1 cellular context compared by ENCODE assay signal in the genomic region with DNA sequence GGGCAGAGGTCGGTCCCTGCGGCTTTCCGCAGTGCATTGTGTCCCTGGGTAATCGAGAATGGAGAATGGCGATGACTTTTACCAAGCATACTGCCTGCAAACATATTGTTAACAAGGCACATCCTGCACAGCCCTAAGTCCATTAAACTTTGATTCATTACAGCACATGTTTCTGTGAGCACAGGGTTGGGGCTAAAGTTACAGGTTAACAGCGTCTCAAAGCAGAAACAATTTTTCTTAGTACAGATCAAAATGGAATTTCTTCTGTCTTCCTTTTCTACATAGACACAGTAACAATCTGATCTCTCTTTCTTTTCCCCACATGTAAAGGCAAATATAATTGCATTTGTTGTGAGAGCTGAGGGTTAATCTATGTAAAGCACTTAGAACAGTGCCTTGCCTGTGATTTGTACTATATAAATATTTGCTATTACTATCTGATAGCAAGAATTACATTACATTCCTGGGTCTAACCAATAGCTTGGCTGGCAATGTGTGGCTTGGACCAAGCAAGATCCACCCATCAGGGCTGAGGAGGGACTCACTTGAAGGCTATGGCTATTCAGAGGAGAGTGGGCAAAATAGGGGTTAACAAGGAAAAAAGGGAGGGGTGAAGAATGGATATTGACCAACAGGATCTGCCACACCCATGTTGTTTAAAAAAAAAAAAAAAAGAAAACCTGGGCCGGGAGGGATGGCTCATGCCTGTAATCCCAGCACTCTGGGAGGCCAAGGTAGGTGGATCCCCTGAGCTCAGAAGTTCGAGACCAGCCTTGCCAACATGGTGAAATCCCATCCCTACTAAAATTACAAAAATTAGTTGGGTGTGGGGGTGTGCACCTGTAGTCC.
TF ChIP-seq lines count a peak whose summit lies in the region.

No MANE protein-coding gene starts in this region.

TF ChIP-seq in HepG2, 621 proteins besides CTCF, POLR2A, EP300 and RAD21 (continued from another document and continues in another):
- TF ChIP-seq, protein P1, sequence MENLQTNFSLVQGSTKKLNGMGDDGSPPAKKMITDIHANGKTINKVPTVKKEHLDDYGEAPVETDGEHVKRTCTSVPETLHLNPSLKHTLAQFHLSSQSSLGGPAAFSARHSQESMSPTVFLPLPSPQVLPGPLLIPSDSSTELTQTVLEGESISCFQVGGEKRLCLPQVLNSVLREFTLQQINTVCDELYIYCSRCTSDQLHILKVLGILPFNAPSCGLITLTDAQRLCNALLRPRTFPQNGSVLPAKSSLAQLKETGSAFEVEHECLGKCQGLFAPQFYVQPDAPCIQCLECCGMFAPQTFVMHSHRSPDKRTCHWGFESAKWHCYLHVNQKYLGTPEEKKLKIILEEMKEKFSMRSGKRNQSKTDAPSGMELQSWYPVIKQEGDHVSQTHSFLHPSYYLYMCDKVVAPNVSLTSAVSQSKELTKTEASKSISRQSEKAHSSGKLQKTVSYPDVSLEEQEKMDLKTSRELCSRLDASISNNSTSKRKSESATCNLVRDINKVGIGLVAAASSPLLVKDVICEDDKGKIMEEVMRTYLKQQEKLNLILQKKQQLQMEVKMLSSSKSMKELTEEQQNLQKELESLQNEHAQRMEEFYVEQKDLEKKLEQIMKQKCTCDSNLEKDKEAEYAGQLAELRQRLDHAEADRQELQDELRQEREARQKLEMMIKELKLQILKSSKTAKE (CRISPR knock-in tag; IDR thresholded peaks at IDR 0.05; ENCODE audit: borderline replicate concordance): no peak
- TF ChIP-seq ISL2 (CRISPR knock-in tag; IDR thresholded peaks at IDR 0.05) (peak; percentile 31; the same call in 1 of the 2 replicates), MTA1 (CRISPR knock-in tag; IDR thresholded peaks at IDR 0.05; ENCODE audit: borderline replicate concordance) (no peak), POLR2G (IDR thresholded peaks at IDR 0.05; ENCODE audit: low read depth, low read length) (no peak), SP2 (CRISPR knock-in tag; IDR thresholded peaks at IDR 0.05) (no peak), GABPA (IDR thresholded peaks at IDR 0.05; ENCODE audit: low read depth, low read length) (no peak), GABPA (CRISPR knock-in tag; IDR thresholded peaks at IDR 0.05; ENCODE audit: low read depth) (no peak), CCAR2 (optimal IDR thresholded peaks at IDR 0.05; ENCODE audit: low read depth, low read length) (no peak), TBX3 (IDR thresholded peaks at IDR 0.05; ENCODE audit: borderline replicate concordance) (peak; percentile 63; the same call in 1 of the 2 replicates), HDAC2 (CRISPR knock-in tag; IDR thresholded peaks at IDR 0.05) (0 out of 2 replicates have a peak, but pooled peaks have one; percentile 37), YEATS4 (CRISPR knock-in tag; IDR thresholded peaks at IDR 0.05; ENCODE audit: borderline replicate concordance) (no peak), SOX13 (IDR thresholded peaks at IDR 0.05) (no peak; the same call in 1 of the 2 replicates), SOX13 (CRISPR knock-in tag; conservative IDR thresholded peaks at IDR 0.05 in 1 of 2, IDR thresholded peaks at IDR 0.05 in 1 of 2) (peak in 1 of 2 experiments; percentile 51; a peak in 1 of 4 replicates), DMAP1 (CRISPR knock-in tag; IDR thresholded peaks at IDR 0.05) (no peak), KDM1A (CRISPR knock-in tag; IDR thresholded peaks at IDR 0.05) (0 out of 2 replicates have a peak, but pooled peaks have one; percentile 24), HOXD1 (CRISPR knock-in tag; IDR thresholded peaks at IDR 0.05) (no peak), NR2C2 (CRISPR knock-in tag; IDR thresholded peaks at IDR 0.05; ENCODE audit: borderline replicate concordance) (0 out of 2 replicates have a peak, but pooled peaks have one; percentile 7), ZNF780A (CRISPR knock-in tag; IDR thresholded peaks at IDR 0.05) (no peak), THAP11 (CRISPR knock-in tag; IDR thresholded peaks at IDR 0.05) (peak; percentile 11; the same call in 1 of the 2 replicates), SOX6 (IDR thresholded peaks at IDR 0.05) (no peak), SOX6 (CRISPR knock-in tag; IDR thresholded peaks at IDR 0.05) (peak; percentile 50; the same call in 1 of the 2 replicates), ZNF160 (CRISPR knock-in tag; IDR thresholded peaks at IDR 0.05) (no peak), ZNF557 (CRISPR knock-in tag; IDR thresholded peaks at IDR 0.05) (no peak)
- TF ChIP-seq, protein P2, sequence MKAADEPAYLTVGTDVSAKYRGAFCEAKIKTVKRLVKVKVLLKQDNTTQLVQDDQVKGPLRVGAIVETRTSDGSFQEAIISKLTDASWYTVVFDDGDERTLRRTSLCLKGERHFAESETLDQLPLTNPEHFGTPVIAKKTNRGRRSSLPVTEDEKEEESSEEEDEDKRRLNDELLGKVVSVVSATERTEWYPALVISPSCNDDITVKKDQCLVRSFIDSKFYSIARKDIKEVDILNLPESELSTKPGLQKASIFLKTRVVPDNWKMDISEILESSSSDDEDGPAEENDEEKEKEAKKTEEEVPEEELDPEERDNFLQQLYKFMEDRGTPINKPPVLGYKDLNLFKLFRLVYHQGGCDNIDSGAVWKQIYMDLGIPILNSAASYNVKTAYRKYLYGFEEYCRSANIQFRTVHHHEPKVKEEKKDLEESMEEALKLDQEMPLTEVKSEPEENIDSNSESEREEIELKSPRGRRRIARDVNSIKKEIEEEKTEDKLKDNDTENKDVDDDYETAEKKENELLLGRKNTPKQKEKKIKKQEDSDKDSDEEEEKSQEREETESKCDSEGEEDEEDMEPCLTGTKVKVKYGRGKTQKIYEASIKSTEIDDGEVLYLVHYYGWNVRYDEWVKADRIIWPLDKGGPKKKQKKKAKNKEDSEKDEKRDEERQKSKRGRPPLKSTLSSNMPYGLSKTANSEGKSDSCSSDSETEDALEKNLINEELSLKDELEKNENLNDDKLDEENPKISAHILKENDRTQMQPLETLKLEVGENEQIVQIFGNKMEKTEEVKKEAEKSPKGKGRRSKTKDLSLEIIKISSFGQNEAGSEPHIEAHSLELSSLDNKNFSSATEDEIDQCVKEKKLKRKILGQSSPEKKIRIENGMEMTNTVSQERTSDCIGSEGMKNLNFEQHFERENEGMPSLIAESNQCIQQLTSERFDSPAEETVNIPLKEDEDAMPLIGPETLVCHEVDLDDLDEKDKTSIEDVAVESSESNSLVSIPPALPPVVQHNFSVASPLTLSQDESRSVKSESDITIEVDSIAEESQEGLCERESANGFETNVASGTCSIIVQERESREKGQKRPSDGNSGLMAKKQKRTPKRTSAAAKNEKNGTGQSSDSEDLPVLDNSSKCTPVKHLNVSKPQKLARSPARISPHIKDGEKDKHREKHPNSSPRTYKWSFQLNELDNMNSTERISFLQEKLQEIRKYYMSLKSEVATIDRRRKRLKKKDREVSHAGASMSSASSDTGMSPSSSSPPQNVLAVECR (CRISPR knock-in tag; IDR thresholded peaks at IDR 0.05; ENCODE audit: borderline replicate concordance): 0 out of 2 replicates have a peak, but pooled peaks have one; percentile 12
- TF ChIP-seq, protein P3, sequence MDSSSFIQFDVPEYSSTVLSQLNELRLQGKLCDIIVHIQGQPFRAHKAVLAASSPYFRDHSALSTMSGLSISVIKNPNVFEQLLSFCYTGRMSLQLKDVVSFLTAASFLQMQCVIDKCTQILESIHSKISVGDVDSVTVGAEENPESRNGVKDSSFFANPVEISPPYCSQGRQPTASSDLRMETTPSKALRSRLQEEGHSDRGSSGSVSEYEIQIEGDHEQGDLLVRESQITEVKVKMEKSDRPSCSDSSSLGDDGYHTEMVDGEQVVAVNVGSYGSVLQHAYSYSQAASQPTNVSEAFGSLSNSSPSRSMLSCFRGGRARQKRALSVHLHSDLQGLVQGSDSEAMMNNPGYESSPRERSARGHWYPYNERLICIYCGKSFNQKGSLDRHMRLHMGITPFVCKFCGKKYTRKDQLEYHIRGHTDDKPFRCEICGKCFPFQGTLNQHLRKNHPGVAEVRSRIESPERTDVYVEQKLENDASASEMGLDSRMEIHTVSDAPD (CRISPR knock-in tag; IDR thresholded peaks at IDR 0.05): 0 out of 2 replicates have a peak, but pooled peaks have one; percentile 57
- TF ChIP-seq, protein P4, sequence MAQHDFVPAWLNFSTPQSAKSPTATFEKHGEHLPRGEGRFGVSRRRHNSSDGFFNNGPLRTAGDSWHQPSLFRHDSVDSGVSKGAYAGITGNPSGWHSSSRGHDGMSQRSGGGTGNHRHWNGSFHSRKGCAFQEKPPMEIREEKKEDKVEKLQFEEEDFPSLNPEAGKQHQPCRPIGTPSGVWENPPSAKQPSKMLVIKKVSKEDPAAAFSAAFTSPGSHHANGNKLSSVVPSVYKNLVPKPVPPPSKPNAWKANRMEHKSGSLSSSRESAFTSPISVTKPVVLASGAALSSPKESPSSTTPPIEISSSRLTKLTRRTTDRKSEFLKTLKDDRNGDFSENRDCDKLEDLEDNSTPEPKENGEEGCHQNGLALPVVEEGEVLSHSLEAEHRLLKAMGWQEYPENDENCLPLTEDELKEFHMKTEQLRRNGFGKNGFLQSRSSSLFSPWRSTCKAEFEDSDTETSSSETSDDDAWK (CRISPR knock-in tag; IDR thresholded peaks at IDR 0.05): no peak
- TF ChIP-seq, protein P5, sequence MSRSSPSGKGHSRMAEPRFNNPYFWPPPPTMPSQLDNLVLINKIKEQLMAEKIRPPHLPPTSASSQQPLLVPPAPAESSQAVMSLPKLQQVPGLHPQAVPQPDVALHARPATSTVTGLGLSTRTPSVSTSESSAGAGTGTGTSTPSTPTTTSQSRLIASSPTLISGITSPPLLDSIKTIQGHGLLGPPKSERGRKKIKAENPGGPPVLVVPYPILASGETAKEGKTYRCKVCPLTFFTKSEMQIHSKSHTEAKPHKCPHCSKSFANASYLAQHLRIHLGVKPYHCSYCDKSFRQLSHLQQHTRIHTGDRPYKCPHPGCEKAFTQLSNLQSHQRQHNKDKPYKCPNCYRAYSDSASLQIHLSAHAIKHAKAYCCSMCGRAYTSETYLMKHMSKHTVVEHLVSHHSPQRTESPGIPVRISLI (CRISPR knock-in tag; IDR thresholded peaks at IDR 0.05; ENCODE audit: borderline replicate concordance): peak; percentile 80; the same call in 1 of the 2 replicates
- TF ChIP-seq, protein P6, sequence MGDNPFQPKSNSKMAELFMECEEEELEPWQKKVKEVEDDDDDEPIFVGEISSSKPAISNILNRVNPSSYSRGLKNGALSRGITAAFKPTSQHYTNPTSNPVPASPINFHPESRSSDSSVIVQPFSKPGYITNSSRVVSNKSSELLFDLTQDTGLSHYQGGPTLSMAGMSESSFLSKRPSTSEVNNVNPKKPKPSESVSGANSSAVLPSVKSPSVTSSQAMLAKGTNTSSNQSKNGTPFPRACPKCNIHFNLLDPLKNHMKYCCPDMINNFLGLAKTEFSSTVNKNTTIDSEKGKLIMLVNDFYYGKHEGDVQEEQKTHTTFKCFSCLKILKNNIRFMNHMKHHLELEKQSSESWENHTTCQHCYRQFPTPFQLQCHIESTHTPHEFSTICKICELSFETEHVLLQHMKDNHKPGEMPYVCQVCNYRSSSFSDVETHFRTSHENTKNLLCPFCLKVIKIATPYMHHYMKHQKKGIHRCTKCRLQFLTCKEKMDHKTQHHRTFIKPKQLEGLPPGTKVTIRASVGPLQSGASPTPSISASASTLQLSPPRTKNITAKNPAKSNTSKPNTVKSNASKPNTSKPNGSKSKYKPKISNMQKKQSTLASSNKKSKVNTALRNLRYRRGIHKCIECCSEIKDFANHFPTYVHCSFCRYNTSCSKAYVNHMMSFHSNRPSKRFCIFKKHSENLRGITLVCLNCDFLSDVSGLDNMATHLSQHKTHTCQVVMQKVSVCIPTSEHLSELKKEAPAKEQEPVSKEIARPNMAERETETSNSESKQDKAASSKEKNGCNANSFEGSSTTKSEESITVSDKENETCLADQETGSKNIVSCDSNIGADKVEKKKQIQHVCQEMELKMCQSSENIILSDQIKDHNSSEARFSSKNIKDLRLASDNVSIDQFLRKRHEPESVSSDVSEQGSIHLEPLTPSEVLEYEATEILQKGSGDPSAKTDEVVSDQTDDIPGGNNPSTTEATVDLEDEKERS (CRISPR knock-in tag; IDR thresholded peaks at IDR 0.05): no peak
- TF ChIP-seq, protein P7, sequence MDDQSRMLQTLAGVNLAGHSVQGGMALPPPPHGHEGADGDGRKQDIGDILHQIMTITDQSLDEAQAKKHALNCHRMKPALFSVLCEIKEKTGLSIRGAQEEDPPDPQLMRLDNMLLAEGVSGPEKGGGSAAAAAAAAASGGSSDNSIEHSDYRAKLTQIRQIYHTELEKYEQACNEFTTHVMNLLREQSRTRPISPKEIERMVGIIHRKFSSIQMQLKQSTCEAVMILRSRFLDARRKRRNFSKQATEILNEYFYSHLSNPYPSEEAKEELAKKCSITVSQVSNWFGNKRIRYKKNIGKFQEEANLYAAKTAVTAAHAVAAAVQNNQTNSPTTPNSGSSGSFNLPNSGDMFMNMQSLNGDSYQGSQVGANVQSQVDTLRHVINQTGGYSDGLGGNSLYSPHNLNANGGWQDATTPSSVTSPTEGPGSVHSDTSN (CRISPR knock-in tag; IDR thresholded peaks at IDR 0.05; ENCODE audit: borderline replicate concordance): no peak
- TF ChIP-seq, protein P8, sequence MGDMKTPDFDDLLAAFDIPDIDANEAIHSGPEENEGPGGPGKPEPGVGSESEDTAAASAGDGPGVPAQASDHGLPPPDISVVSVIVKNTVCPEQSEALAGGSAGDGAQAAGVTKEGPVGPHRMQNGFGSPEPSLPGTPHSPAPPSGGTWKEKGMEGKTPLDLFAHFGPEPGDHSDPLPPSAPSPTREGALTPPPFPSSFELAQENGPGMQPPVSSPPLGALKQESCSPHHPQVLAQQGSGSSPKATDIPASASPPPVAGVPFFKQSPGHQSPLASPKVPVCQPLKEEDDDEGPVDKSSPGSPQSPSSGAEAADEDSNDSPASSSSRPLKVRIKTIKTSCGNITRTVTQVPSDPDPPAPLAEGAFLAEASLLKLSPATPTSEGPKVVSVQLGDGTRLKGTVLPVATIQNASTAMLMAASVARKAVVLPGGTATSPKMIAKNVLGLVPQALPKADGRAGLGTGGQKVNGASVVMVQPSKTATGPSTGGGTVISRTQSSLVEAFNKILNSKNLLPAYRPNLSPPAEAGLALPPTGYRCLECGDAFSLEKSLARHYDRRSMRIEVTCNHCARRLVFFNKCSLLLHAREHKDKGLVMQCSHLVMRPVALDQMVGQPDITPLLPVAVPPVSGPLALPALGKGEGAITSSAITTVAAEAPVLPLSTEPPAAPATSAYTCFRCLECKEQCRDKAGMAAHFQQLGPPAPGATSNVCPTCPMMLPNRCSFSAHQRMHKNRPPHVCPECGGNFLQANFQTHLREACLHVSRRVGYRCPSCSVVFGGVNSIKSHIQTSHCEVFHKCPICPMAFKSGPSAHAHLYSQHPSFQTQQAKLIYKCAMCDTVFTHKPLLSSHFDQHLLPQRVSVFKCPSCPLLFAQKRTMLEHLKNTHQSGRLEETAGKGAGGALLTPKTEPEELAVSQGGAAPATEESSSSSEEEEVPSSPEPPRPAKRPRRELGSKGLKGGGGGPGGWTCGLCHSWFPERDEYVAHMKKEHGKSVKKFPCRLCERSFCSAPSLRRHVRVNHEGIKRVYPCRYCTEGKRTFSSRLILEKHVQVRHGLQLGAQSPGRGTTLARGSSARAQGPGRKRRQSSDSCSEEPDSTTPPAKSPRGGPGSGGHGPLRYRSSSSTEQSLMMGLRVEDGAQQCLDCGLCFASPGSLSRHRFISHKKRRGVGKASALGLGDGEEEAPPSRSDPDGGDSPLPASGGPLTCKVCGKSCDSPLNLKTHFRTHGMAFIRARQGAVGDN (CRISPR knock-in tag; IDR thresholded peaks at IDR 0.05): no peak
- TF ChIP-seq, protein P9, sequence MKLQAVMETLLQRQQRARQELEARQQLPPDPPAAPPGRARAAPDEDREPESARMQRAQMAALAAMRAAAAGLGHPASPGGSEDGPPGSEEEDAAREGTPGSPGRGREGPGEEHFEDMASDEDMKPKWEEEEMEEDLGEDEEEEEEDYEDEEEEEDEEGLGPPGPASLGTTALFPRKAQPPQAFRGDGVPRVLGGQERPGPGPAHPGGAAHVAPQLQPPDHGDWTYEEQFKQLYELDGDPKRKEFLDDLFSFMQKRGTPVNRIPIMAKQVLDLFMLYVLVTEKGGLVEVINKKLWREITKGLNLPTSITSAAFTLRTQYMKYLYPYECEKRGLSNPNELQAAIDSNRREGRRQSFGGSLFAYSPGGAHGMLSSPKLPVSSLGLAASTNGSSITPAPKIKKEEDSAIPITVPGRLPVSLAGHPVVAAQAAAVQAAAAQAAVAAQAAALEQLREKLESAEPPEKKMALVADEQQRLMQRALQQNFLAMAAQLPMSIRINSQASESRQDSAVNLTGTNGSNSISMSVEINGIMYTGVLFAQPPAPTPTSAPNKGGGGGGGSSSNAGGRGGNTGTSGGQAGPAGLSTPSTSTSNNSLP (IDR thresholded peaks at IDR 0.05; ENCODE audit: low read depth, low read length): peak; percentile 92
